In the genomic region with DNA sequence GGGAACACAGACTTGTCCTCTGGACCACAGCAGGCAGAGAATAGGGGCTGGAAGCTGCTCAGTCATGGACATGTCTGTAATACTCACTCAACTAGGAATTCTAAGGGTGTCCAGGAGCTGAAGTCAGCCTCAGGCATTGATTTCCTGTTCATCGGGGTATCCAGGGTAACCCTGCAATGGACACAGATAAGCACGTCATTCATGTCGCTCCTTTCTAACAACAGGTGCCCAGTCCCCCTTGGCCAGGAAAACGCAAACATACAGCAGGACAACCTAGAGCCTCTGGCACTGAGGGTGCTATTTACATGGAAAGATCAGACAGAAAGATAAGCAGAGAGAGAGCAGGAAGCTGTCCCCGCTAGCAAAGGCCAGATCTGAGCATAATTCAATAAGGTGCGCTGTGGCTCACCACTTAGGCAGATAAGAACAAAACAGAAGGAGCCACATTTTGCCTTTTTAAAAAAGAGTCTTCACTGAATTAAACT, we compare ENCODE assay signal across 15 cellular contexts. TPM values are rescaled to one million over a fixed set of nuclear protein-coding genes. Genes with fewer than 3 reads are reported as not detected.
DNase-seq lines count a peak whose midpoint lies in the region; ATAC-seq and TF ChIP-seq lines count a peak whose summit lies in the region.
"Had no signal": no experiment of that assay in that cellular context is flagged by ENCODE, and none has a peak within 500 bp of the region (broad histone marks: within the 10 kb centered on the region; RNA-seq: fewer than 3 reads in every experiment).

No MANE protein-coding gene starts in this region.

- no peak for TF ChIP-seq CTCF in nephron (IDR thresholded peaks at IDR 0.05; ENCODE audit: unreplicated experiment in 3 of 3)

- CTCF ChIA-PET in activated naive CD4-positive, alpha-beta T cell treated with anti-CD3 and anti-CD28 coated beads, Interleukin-2, amount 10 ng/mL, durations not matched to agents 7 days and 5 days (lab: Charles Lee), result interaction anchor here (0.9 kb wide), 1 partner anchor 18 kb away, joined by 3 read pairs; no protein-coding TSS in a partner anchor

- no peak overlapping the region for H3K4me3 Mint-ChIP-seq in nephron
- no peak overlapping the region for H3K4me3 Mint-ChIP-seq in activated naive CD4-positive, alpha-beta T cell treated with anti-CD3 and anti-CD28 coated beads, Interleukin-2, amount 10 ng/mL, durations not matched to agents 7 days and 5 days
- H3K4me3 Mint-ChIP-seq: activated T-helper 1 cell treated with anti-CD3 and anti-CD28 coated beads, Interleukin-12 subunit alpha, Interleukin-12 subunit beta, Interleukin-2, Interleukin-4 antibody, amounts not matched to agents 30 ng/mL and 10 ng/mL and 1 ng/mL, durations not matched to agents 14 hours and 24 hours and 36 hours; B cell had no signal

- H3K27ac Mint-ChIP-seq in nephron, result peak overlapping the region in 2 of 3 experiments; percentile 5 to 30
- no peak overlapping the region for H3K27ac Mint-ChIP-seq in activated naive CD4-positive, alpha-beta T cell treated with anti-CD3 and anti-CD28 coated beads, Interleukin-2, amount 10 ng/mL, durations not matched to agents 7 days and 5 days
- H3K27ac Mint-ChIP-seq: activated T-helper 1 cell treated with anti-CD3 and anti-CD28 coated beads, Interleukin-12 subunit alpha, Interleukin-12 subunit beta, Interleukin-2, Interleukin-4 antibody, amounts not matched to agents 30 ng/mL and 10 ng/mL and 1 ng/mL, durations not matched to agents 14 hours and 24 hours and 36 hours; B cell had no signal

- no peaks in the 10 kb centered on the region for H3K9me3 Mint-ChIP-seq in nephron
- H3K9me3 Mint-ChIP-seq in activated naive CD4-positive, alpha-beta T cell treated with anti-CD3 and anti-CD28 coated beads, Interleukin-2, amount 10 ng/mL, durations not matched to agents 7 days and 5 days, result no peaks in the 10 kb centered on the region
- H3K9me3 Mint-ChIP-seq: activated T-helper 1 cell treated with anti-CD3 and anti-CD28 coated beads, Interleukin-12 subunit alpha, Interleukin-12 subunit beta, Interleukin-2, Interleukin-4 antibody, amounts not matched to agents 30 ng/mL and 10 ng/mL and 1 ng/mL, durations not matched to agents 14 hours and 24 hours and 36 hours had no signal

- ATAC-seq in GM18511 (IDR thresholded peaks at IDR 0.05; ENCODE audit: unreplicated experiment), result no peak

- DNase-seq in DMS153 (lab: John Stamatoyannopoulos, UW) (peak; percentile 72), NCI-H2029 (lab: John Stamatoyannopoulos, UW) (peak; percentile 83), dermis blood vessel endothelial cell (peak; percentile 66), OCI-M2 (lab: John Stamatoyannopoulos, UW; ENCODE audit: unreplicated experiment) (no peak), superior temporal gyrus (ENCODE audit: extremely low spot score) (no peak)
- no peak for DNase-seq in activated naive CD4-positive, alpha-beta T cell treated with anti-CD3 and anti-CD28 coated beads, Interleukin-2, amount 10 ng/mL, durations not matched to agents 7 days and 5 days
- DNase-seq: activated CD4-positive, alpha-beta T cell treated with anti-CD3 and anti-CD28 coated beads for 48 hours; EL; NCI-H446 treated with DMSO at 0.1 percent for 48 hours; transverse colon had no signal

- H3K4me1 Mint-ChIP-seq in nephron, result peaks cover 39% of the 10 kb centered on the region
- H3K4me1 Mint-ChIP-seq in activated naive CD4-positive, alpha-beta T cell treated with anti-CD3 and anti-CD28 coated beads, Interleukin-2, amount 10 ng/mL, durations not matched to agents 7 days and 5 days, result peaks cover 5% of the 10 kb centered on the region
- H3K4me1 Mint-ChIP-seq: B cell had no signal

- peaks cover 4% of the 10 kb centered on the region for H3K27me3 Mint-ChIP-seq in nephron (ENCODE audit: low read depth)
- H3K27me3 Mint-ChIP-seq in activated naive CD4-positive, alpha-beta T cell treated with anti-CD3 and anti-CD28 coated beads, Interleukin-2, amount 10 ng/mL, durations not matched to agents 7 days and 5 days, result no peaks in the 10 kb centered on the region
- H3K27me3 Mint-ChIP-seq: B cell had no signal

- H3K36me3 Mint-ChIP-seq in nephron (ENCODE audit: low read depth), result peaks cover 54% of the 10 kb centered on the region
- H3K36me3 Mint-ChIP-seq in activated naive CD4-positive, alpha-beta T cell treated with anti-CD3 and anti-CD28 coated beads, Interleukin-2, amount 10 ng/mL, durations not matched to agents 7 days and 5 days, result peaks cover 29% of the 10 kb centered on the region

RNA-seq across cellular contexts. Expression of a gene that starts 21.3 kb away (rescaled TPM):
- total RNA-seq in dermis blood vessel endothelial cell, result 10.6 and 15.1 TPM in 2 replicates

RNA-seq across cellular contexts. Expression of a gene that starts 24.3 kb away (rescaled TPM):
- total RNA-seq in dermis blood vessel endothelial cell, result not detected in 2 replicates
- total RNA-seq: activated T-helper 1 cell treated with anti-CD3 and anti-CD28 coated beads, Interleukin-12 subunit alpha, Interleukin-12 subunit beta, Interleukin-2, Interleukin-4 antibody, amounts not matched to agents 30 ng/mL and 10 ng/mL and 1 ng/mL, durations not matched to agents 14 hours and 24 hours and 36 hours; B cell; fibroblast of villous mesenchyme; transverse colon had no signal

Comparison
In these comparisons a context has a peak if more than half of its experiments do, and no peak if none do; other contexts are left out.
1. DNase-seq: peak in DMS153 (single experiment), NCI-H2029 (single experiment) and dermis blood vessel endothelial cell (single experiment); none in OCI-M2 (single experiment), superior temporal gyrus (single experiment) and activated naive CD4-positive, alpha-beta T cell treated with anti-CD3 and anti-CD28 coated beads, Interleukin-2, amount 10 ng/mL, durations not matched to agents 7 days and 5 days (single experiment).